ENCODE assay signal across 8 cellular contexts in genomic region chr9:138147556-138147955, GRCh38.
DNase-seq lines count a peak whose midpoint lies in the region; ATAC-seq and TF ChIP-seq lines count a peak whose summit lies in the region.
"Not testable (repeated sequence)": the region's sequence is repeated elsewhere in the genome, so short reads cannot be mapped to it uniquely, and the experiment has no call there.

No MANE protein-coding gene starts in this region.

- not testable (repeated sequence) for BruUV-seq in HCT116 (replicated peaks; lab: Mats Ljungman, UMichigan); mammary epithelial cell (replicated peaks; lab: Mats Ljungman, UMichigan)

- intact Hi-C loops in CD4-positive, alpha-beta T cell (cut with DNase I, micrococcal nuclease); HCT116 (cut with micrococcal nuclease); mammary epithelial cell (cut with micrococcal nuclease); heart right ventricle (cut with DNase I): not testable (repeated sequence)

- not testable (repeated sequence) for TF ChIP-seq POLR2A in HCT116 (IDR thresholded peaks at IDR 0.05; ENCODE audit: borderline replicate concordance, extremely low read depth, insufficient read depth, insufficient read length)

- peak; percentile 19 for TF ChIP-seq CTCF in CD4-positive, alpha-beta T cell (IDR thresholded peaks at IDR 0.05)
- TF ChIP-seq CTCF in HCT116 (IDR thresholded peaks at IDR 0.05 in 2 of 3, conservative IDR thresholded peaks at IDR 0.05 in 1 of 3; ENCODE audit: borderline replicate concordance in 1 of 3, insufficient read depth in 1 of 3, low read depth in 2 of 3, low read length in 2 of 3), result 0 out of 6 replicates have a peak, but pooled peaks of 1 of the 3 experiments have one; percentile 14
- TF ChIP-seq CTCF in mammary epithelial cell (conservative IDR thresholded peaks at IDR 0.05 in 1 of 2, IDR thresholded peaks at IDR 0.05 in 1 of 2; ENCODE audit: extremely low read depth in 1 of 2, insufficient read depth in 1 of 2, low read depth in 1 of 2, low read length in 2 of 2), result peak in 1 of 2 donors; percentile 44
- TF ChIP-seq CTCF in heart right ventricle (IDR thresholded peaks at IDR 0.05), result peak in 5 of 9 donors; percentile 11 to 38 (median 34)
- peak; percentile 26 to 35 (median 30) for TF ChIP-seq CTCF in nephron (IDR thresholded peaks at IDR 0.05; ENCODE audit: unreplicated experiment in 3 of 3)

- H4K20me1 ChIP-seq in HCT116 (ENCODE audit: insufficient read depth); mammary epithelial cell (ENCODE audit: insufficient read depth, low read length): not testable (repeated sequence)

- dilution Hi-C loops in mammary epithelial cell (cut with HindIII; ENCODE audit: low sequenced_read_pairs), result not testable (repeated sequence)

- H3K4me1 Mint-ChIP-seq in CD4-positive, alpha-beta T cell (ENCODE audit: low read depth); nephron: not testable (repeated sequence)

- H2AFZ ChIP-seq in HCT116 (ENCODE audit: low read depth, low read length, poor library complexity, severe bottlenecking), result not testable (repeated sequence)
- peak overlapping the region; percentile 71 for H2AFZ ChIP-seq in mammary epithelial cell (ENCODE audit: low read depth, low read length)

- not testable (repeated sequence) for H3K4me2 ChIP-seq in HCT116 (ENCODE audit: low read length)
- H3K4me2 ChIP-seq in mammary epithelial cell (ENCODE audit: insufficient read depth, low read depth, low read length), result peak overlapping the region; percentile 51

- not testable (repeated sequence) for ATAC-seq in CD4-positive, alpha-beta T cell (ENCODE audit: poor library complexity); HCT116; heart right ventricle

- H3K9me3 ChIP-seq in CD4-positive, alpha-beta T cell (ENCODE audit: control insufficient read depth, low read length); HCT116 (ENCODE audit: control insufficient read depth in 1 of 2, insufficient read depth in 1 of 2, low read depth in 1 of 2, low read length in 2 of 2); mammary epithelial cell (replicated peaks; ENCODE audit: insufficient read depth, low read length); heart right ventricle: not testable (repeated sequence)

- H3K36me3 ChIP-seq in HCT116 (ENCODE audit: control insufficient read depth in 1 of 2, insufficient read depth in 2 of 2, low read length in 2 of 2); mammary epithelial cell (ENCODE audit: insufficient read depth, low read length); heart right ventricle: not testable (repeated sequence)

- CTCF ChIA-PET in CD4-positive, alpha-beta T cell (lab: Charles Lee); HCT116 (lab: Charles Lee); mammary epithelial cell (lab: Charles Lee; ENCODE audit: low non-redundant PET): not testable (repeated sequence)

- DNase-seq in CD4-positive, alpha-beta T cell, result peak in 4 of 10 experiments; percentile 9 to 59 (median 34)
- not testable (repeated sequence) for DNase-seq in HCT116 (ENCODE audit: low read depth, low spot score)
- DNase-seq in NCI-H345 treated with DMSO at 0.1 percent for 48 hours (lab: John Stamatoyannopoulos, UW; ENCODE audit: unreplicated experiment) (peak; percentile 19), mammary epithelial cell (peak; percentile 17), heart right ventricle (peak; percentile 18 to 44)
- DNase-seq in activated CD4-positive, alpha-beta T cell treated with anti-CD3 and anti-CD28 coated beads for 48 hours, result peak; percentile 61
- peak in 2 of 3 experiments; percentile 17 to 42 for DNase-seq in stimulated activated CD4-positive, alpha-beta T cell treated with anti-CD3 and anti-CD28 coated beads, TNF-alpha, amount 100 ng/mL, for 24 hours (ENCODE audit: low read depth in 3 of 3)

- POLR2A ChIA-PET in CD4-positive, alpha-beta T cell (lab: Charles Lee); HCT116 (lab: Charles Lee): not testable (repeated sequence)

- H3K9ac ChIP-seq in HCT116 (ENCODE audit: low read length); mammary epithelial cell (ENCODE audit: insufficient read depth, low read length): not testable (repeated sequence)

- TF ChIP-seq RAD21 in HCT116 (IDR thresholded peaks at IDR 0.05; ENCODE audit: low read depth), result peak; percentile 15; the same call in 1 of the 2 replicates

- H3K4me3 ChIP-seq in HCT116 (replicated peaks in 1 of 2; ENCODE audit: low read depth in 1 of 2, low read length in 2 of 2); heart right ventricle: not testable (repeated sequence)
- H3K4me3 ChIP-seq in mammary epithelial cell (replicated peaks in 1 of 3; ENCODE audit: insufficient read depth in 1 of 3, low read depth in 2 of 3, low read length in 3 of 3), result peak overlapping the region in 2 of 3 experiments; percentile 34 to 44

- H3K4me1 ChIP-seq in HCT116 (ENCODE audit: control insufficient read depth in 1 of 2, insufficient read depth in 2 of 2, low read length in 2 of 2); mammary epithelial cell (ENCODE audit: insufficient read depth, low read length); heart right ventricle: not testable (repeated sequence)

- not testable (repeated sequence) for H3K9me2 ChIP-seq in HCT116 (ENCODE audit: insufficient read depth)

- H3K27ac ChIP-seq in CD4-positive, alpha-beta T cell (ENCODE audit: low read depth, low read length); HCT116 (ENCODE audit: low read depth, low read length); mammary epithelial cell (ENCODE audit: insufficient read depth, low read depth, low read length); heart right ventricle: not testable (repeated sequence)

- not testable (repeated sequence) for H3K27ac Mint-ChIP-seq in CD4-positive, alpha-beta T cell; nephron

- RAD21 ChIA-PET in HCT116 (lab: Charles Lee; ENCODE audit: low non-redundant PET in 1 of 2, low total read pairs in 2 of 2, uncharacterized antibody in 2 of 2, unreplicated experiment in 2 of 2), result not testable (repeated sequence)

- H3K27me3 Mint-ChIP-seq in CD4-positive, alpha-beta T cell; nephron (ENCODE audit: low read depth): not testable (repeated sequence)

- in situ Hi-C loops in mammary epithelial cell (cut with MboI; ENCODE audit: low sequenced_read_pairs in 2 of 2), result not testable (repeated sequence)

- WGBS in mammary epithelial cell (ENCODE audit: low coverage, missing lambda C conversion rate), result 0% methylated on average over 3 of the region's 34 CpGs
- WGBS in heart right ventricle, 2 donors, result 11% methylated on average over 24 of the region's 34 CpGs; no CpG with 5 or more reads in 1 of the 2 donors

- not testable (repeated sequence) for H3K4me3 Mint-ChIP-seq in CD4-positive, alpha-beta T cell; nephron

- H3K9me3 Mint-ChIP-seq in CD4-positive, alpha-beta T cell; nephron: not testable (repeated sequence)

- H3K36me3 Mint-ChIP-seq in CD4-positive, alpha-beta T cell (ENCODE audit: low read depth); nephron (ENCODE audit: low read depth): not testable (repeated sequence)

- H3K79me2 ChIP-seq in HCT116 (ENCODE audit: insufficient read depth, low read length); mammary epithelial cell (ENCODE audit: insufficient read depth, low read length): not testable (repeated sequence)

- not testable (repeated sequence) for H3K27me3 ChIP-seq in CD4-positive, alpha-beta T cell (ENCODE audit: control insufficient read depth, insufficient read depth, low read length); HCT116 (ENCODE audit: insufficient read depth, low read length); mammary epithelial cell (ENCODE audit: insufficient read depth, low read length)
- peaks cover 0 to 43% (median 23%) of the 10 kb centered on the region in 7 donors for H3K27me3 ChIP-seq in heart right ventricle
